22 cellular contexts compared by ENCODE assay signal in the genomic region with DNA sequence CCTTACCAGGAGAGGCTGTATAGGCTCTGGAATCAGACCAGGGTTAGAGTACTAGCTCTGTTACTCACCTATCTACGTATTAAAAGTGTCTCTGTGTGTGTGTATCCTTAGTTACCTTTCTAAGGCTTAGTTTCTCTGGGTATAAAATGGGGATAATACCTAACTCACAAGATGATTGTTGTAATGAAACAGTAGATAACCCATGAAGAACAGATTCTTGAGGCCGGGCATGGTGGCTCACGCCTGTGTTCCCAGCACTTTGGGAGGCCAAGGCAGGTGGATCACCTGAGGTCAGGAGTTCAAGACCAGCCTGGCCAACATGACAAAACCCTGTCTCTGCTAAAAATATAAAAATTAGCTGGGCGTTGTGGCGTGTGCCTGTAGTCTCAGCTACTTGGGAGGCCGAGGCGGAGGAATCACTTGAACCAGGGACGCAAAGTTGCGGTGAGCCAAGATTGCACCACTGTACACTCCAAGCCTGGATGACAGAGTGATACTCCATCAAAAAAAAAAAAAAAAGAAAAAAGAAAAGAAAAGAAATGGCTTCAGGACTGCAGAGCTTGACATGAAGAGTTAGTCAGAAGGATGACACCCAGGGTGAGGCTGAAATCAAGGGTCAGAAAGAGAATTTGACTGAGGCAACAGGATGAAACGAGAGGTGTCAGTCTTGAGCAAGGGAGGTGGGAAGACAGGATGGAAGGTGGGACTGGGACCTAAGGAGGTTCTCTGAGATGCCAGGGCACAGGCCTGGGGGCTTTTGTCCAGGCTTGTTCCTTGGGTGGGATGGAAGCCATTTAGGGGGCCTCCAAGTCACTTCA.
"Had no signal": no experiment of that assay in that cellular context is flagged by ENCODE, and none has a peak within 500 bp of the region (broad histone marks: within the 10 kb centered on the region; RNA-seq: fewer than 3 reads in every experiment).

No MANE protein-coding gene starts in this region.

- DNase-seq: activated CD4-positive, alpha-beta memory T cell treated with anti-CD3 and anti-CD28 coated beads, Interleukin-2, amount 10 ng/mL, durations not matched to agents 7 days and 5 days; activated CD4-positive, alpha-beta T cell treated with anti-CD3 and anti-CD28 coated beads for 48 hours; activated CD4-positive, CD25-positive, alpha-beta regulatory T cell; activated CD8-positive, alpha-beta memory T cell treated with anti-CD3 and anti-CD28 coated beads, Interleukin-2, amount 10 ng/mL, durations not matched to agents 7 days and 5 days; activated naive CD4-positive, alpha-beta T cell; activated naive CD8-positive, alpha-beta T cell treated with anti-CD3 and anti-CD28 coated beads, Interleukin-2, amount 10 ng/mL, durations not matched to agents 7 days and 5 days; central memory CD4-positive, alpha-beta T cell; dorsolateral prefrontal cortex; stimulated activated CD4-positive, alpha-beta T cell treated with anti-CD3 and anti-CD28 coated beads, Interleukin-12 subunit alpha, Interleukin-12 subunit beta, amount 100 ng/mL, for 4 hours; stimulated activated CD4-positive, alpha-beta T cell treated with anti-CD3 and anti-CD28 coated beads, Interleukin-1b, Interleukin-23, amount 100 ng/mL, for 48 hours; stimulated activated CD8-positive, alpha-beta memory T cell treated with anti-CD3 and anti-CD28 coated beads, Interleukin-4, amount 100 ng/mL, for 48 hours; stimulated activated naive CD4-positive, alpha-beta T cell; T-cell; tibial artery; uterus had no signal

- H3K27ac Mint-ChIP-seq: activated CD4-positive, alpha-beta memory T cell treated with anti-CD3 and anti-CD28 coated beads, Interleukin-2, amount 10 ng/mL, durations not matched to agents 7 days and 5 days; activated CD8-positive, alpha-beta memory T cell treated with anti-CD3 and anti-CD28 coated beads, Interleukin-2, amount 10 ng/mL, durations not matched to agents 7 days and 5 days; activated naive CD8-positive, alpha-beta T cell treated with anti-CD3 and anti-CD28 coated beads, Interleukin-2, amount 10 ng/mL, durations not matched to agents 7 days and 5 days; activated T-helper 17 cell treated with anti-CD3 and anti-CD28 coated beads, Interleukin-2, amount 50 U/mL, for 72 hours; T-cell had no signal

- H3K4me1 Mint-ChIP-seq: activated CD4-positive, alpha-beta memory T cell treated with anti-CD3 and anti-CD28 coated beads, Interleukin-2, amount 10 ng/mL, durations not matched to agents 7 days and 5 days; activated CD8-positive, alpha-beta memory T cell treated with anti-CD3 and anti-CD28 coated beads, Interleukin-2, amount 10 ng/mL, durations not matched to agents 7 days and 5 days; activated T-helper 17 cell treated with anti-CD3 and anti-CD28 coated beads, Interleukin-2, amount 50 U/mL, for 72 hours; neural crest cell; T-cell had no signal

- H3K27me3 ChIP-seq: dorsolateral prefrontal cortex, esophagus muscularis mucosa, hepatocyte, tibial artery, uterus had no signal

- H3K4me3 Mint-ChIP-seq: activated CD4-positive, alpha-beta memory T cell treated with anti-CD3 and anti-CD28 coated beads, Interleukin-2, amount 10 ng/mL, durations not matched to agents 7 days and 5 days; activated CD8-positive, alpha-beta memory T cell treated with anti-CD3 and anti-CD28 coated beads, Interleukin-2, amount 10 ng/mL, durations not matched to agents 7 days and 5 days; activated naive CD8-positive, alpha-beta T cell treated with anti-CD3 and anti-CD28 coated beads, Interleukin-2, amount 10 ng/mL, durations not matched to agents 7 days and 5 days; activated T-helper 17 cell treated with anti-CD3 and anti-CD28 coated beads, Interleukin-2, amount 50 U/mL, for 72 hours; brain; neural crest cell; T-cell had no signal

- H3K36me3 ChIP-seq: esophagus muscularis mucosa, tibial artery, uterus had no signal

- H2AFZ ChIP-seq: hepatocyte had no signal

- H3K4me3 ChIP-seq: dorsolateral prefrontal cortex, esophagus muscularis mucosa, hepatocyte, lung, tibial artery, uterus had no signal

- H3K36me3 Mint-ChIP-seq: activated CD8-positive, alpha-beta memory T cell treated with anti-CD3 and anti-CD28 coated beads, Interleukin-2, amount 10 ng/mL, durations not matched to agents 7 days and 5 days; activated naive CD8-positive, alpha-beta T cell treated with anti-CD3 and anti-CD28 coated beads, Interleukin-2, amount 10 ng/mL, durations not matched to agents 7 days and 5 days; T-cell had no signal

- H3K27me3 Mint-ChIP-seq: activated CD4-positive, alpha-beta memory T cell treated with anti-CD3 and anti-CD28 coated beads, Interleukin-2, amount 10 ng/mL, durations not matched to agents 7 days and 5 days; activated T-helper 17 cell treated with anti-CD3 and anti-CD28 coated beads, Interleukin-2, amount 50 U/mL, for 72 hours; brain; T-cell had no signal

- H3K9me3 Mint-ChIP-seq: activated CD4-positive, alpha-beta memory T cell treated with anti-CD3 and anti-CD28 coated beads, Interleukin-2, amount 10 ng/mL, durations not matched to agents 7 days and 5 days; activated naive CD8-positive, alpha-beta T cell treated with anti-CD3 and anti-CD28 coated beads, Interleukin-2, amount 10 ng/mL, durations not matched to agents 7 days and 5 days; activated T-helper 17 cell treated with anti-CD3 and anti-CD28 coated beads, Interleukin-2, amount 50 U/mL, for 72 hours; brain; neural crest cell; T-cell had no signal

- ATAC-seq: activated CD8-positive, alpha-beta memory T cell treated with anti-CD3 and anti-CD28 coated beads, Interleukin-2, amount 10 ng/mL, durations not matched to agents 7 days and 5 days; activated T-helper 17 cell treated with anti-CD3 and anti-CD28 coated beads, Interleukin-2, amount 50 U/mL, for 72 hours; T-cell had no signal

- H3K4me1 ChIP-seq: tibial artery, uterus had no signal

- H3K27ac ChIP-seq: esophagus muscularis mucosa, hepatocyte, tibial artery, uterus had no signal

- H3K4me2 ChIP-seq: hepatocyte had no signal

- FAIRE-seq: colon had no signal

- H3K9me3 ChIP-seq: esophagus muscularis mucosa, tibial artery, uterus had no signal
